24 cellular contexts compared by ENCODE assay signal in genomic region chr11:12925520-12925919, GRCh38.
DNase-seq lines count a peak whose midpoint lies in the region; ATAC-seq, FAIRE-seq and TF ChIP-seq lines count a peak whose summit lies in the region.
"Had no signal": no experiment of that assay in that cellular context is flagged by ENCODE, and none has a peak within 500 bp of the region (broad histone marks: within the 10 kb centered on the region; RNA-seq: fewer than 3 reads in every experiment).

No MANE protein-coding gene starts in this region.

- no peak overlapping the region for H3K4me3 ChIP-seq in bronchial epithelial cell (ENCODE audit: low read depth, low read length)
- H3K4me3 ChIP-seq in H7 (ENCODE audit: insufficient read depth, low read depth, low read length) = no peak overlapping the region
- H3K4me3 ChIP-seq: BLaER1, GM12878 had no signal

- FAIRE-seq in bronchial epithelial cell (lab: Jason Lieb, UNC) = peak; percentile 23
- FAIRE-seq: A204.1, GM12878 had no signal

- no peak for DNase-seq in bronchial epithelial cell (ENCODE audit: low read depth)
- DNase-seq in stimulated activated effector memory CD8-positive, alpha-beta T cell treated with anti-CD3 and anti-CD28 coated beads, Interleukin-12 subunit alpha, Interleukin-12 subunit beta, amount 100 ng/mL, for 72 hours (ENCODE audit: low spot score in 2 of 2) = no peak
- DNase-seq in H7 = no peak
- no peak for DNase-seq in NCI-H2081 treated with DMSO at 0.1 percent for 48 hours (lab: John Stamatoyannopoulos, UW)
- DNase-seq: 8988T; ACHN; BE2C; C1 segment of cervical spinal cord; CD4-positive, alpha-beta memory T cell; CD4-positive, CD25-positive, alpha-beta regulatory T cell; CD8-positive, alpha-beta memory T cell; COR-L47; DMS 273 treated with DMSO at 0.1 percent for 48 hours; DMS153; DMS53; DMS79; DND-41; EL; GDM1 had no signal

- no peak overlapping the region for H3K4me3 Mint-ChIP-seq in stimulated activated effector memory CD8-positive, alpha-beta T cell treated with anti-CD3 and anti-CD28 coated beads, Interleukin-12 subunit alpha, Interleukin-12 subunit beta, amount 100 ng/mL, for 72 hours
- H3K4me3 Mint-ChIP-seq: CD14-positive monocyte; CD4-positive, alpha-beta memory T cell; CD4-positive, CD25-positive, alpha-beta regulatory T cell; CD8-positive, alpha-beta memory T cell had no signal

- H3K9me3 Mint-ChIP-seq in stimulated activated effector memory CD8-positive, alpha-beta T cell treated with anti-CD3 and anti-CD28 coated beads, Interleukin-12 subunit alpha, Interleukin-12 subunit beta, amount 100 ng/mL, for 72 hours = no peaks in the 10 kb centered on the region
- H3K9me3 Mint-ChIP-seq: CD4-positive, alpha-beta memory T cell; CD8-positive, alpha-beta memory T cell had no signal

- peak; percentile 32 for ATAC-seq in stimulated activated effector memory CD8-positive, alpha-beta T cell treated with anti-CD3 and anti-CD28 coated beads, Interleukin-12 subunit alpha, Interleukin-12 subunit beta, amount 100 ng/mL, for 72 hours
- no peak for ATAC-seq in GM18517 (IDR thresholded peaks at IDR 0.05; ENCODE audit: unreplicated experiment)
- ATAC-seq: GM12878 had no signal

- no peak for TF ChIP-seq CTCF in bronchial epithelial cell (IDR thresholded peaks at IDR 0.05; ENCODE audit: insufficient read depth, low read length, severe bottlenecking)

- no peak overlapping the region for H3K27ac Mint-ChIP-seq in stimulated activated effector memory CD8-positive, alpha-beta T cell treated with anti-CD3 and anti-CD28 coated beads, Interleukin-12 subunit alpha, Interleukin-12 subunit beta, amount 100 ng/mL, for 72 hours
- H3K27ac Mint-ChIP-seq: CD14-positive monocyte; CD4-positive, alpha-beta memory T cell; CD4-positive, CD25-positive, alpha-beta regulatory T cell had no signal

- peaks cover 3% of the 10 kb centered on the region for H3K36me3 ChIP-seq in bronchial epithelial cell (ENCODE audit: control insufficient read depth, insufficient read depth, low read length)
- H3K36me3 ChIP-seq in H7 (replicated peaks; ENCODE audit: control insufficient read depth, insufficient read depth, low read length) = peaks cover 2% of the 10 kb centered on the region
- H3K36me3 ChIP-seq: BLaER1 had no signal

- H3K36me3 Mint-ChIP-seq in stimulated activated effector memory CD8-positive, alpha-beta T cell treated with anti-CD3 and anti-CD28 coated beads, Interleukin-12 subunit alpha, Interleukin-12 subunit beta, amount 100 ng/mL, for 72 hours = no peaks in the 10 kb centered on the region
- H3K36me3 Mint-ChIP-seq: CD14-positive monocyte; CD4-positive, alpha-beta memory T cell; CD4-positive, CD25-positive, alpha-beta regulatory T cell; CD8-positive, alpha-beta memory T cell had no signal

- H3K27me3 ChIP-seq in bronchial epithelial cell (ENCODE audit: control insufficient read depth, insufficient read depth, low read length) (no peaks in the 10 kb centered on the region), H7 (ENCODE audit: control insufficient read depth, insufficient read depth, low read length) (no peaks in the 10 kb centered on the region)
- H3K27me3 ChIP-seq: BE2C, BLaER1 had no signal

- H3K4me1 Mint-ChIP-seq in stimulated activated effector memory CD8-positive, alpha-beta T cell treated with anti-CD3 and anti-CD28 coated beads, Interleukin-12 subunit alpha, Interleukin-12 subunit beta, amount 100 ng/mL, for 72 hours = no peaks in the 10 kb centered on the region
- H3K4me1 Mint-ChIP-seq: CD14-positive monocyte; CD4-positive, alpha-beta memory T cell; CD4-positive, CD25-positive, alpha-beta regulatory T cell; CD8-positive, alpha-beta memory T cell had no signal
